29 cellular contexts compared by ENCODE assay signal in genomic region chr13:109371066-109371465, GRCh38.
"Had no signal": no experiment of that assay in that cellular context is flagged by ENCODE, and none has a peak within 500 bp of the region (broad histone marks: within the 10 kb centered on the region; RNA-seq: fewer than 3 reads in every experiment).

No MANE protein-coding gene starts in this region.

- H3K27me3 Mint-ChIP-seq: stimulated activated naive B cell treated with anti-CD40 and anti-IgM and Interleukin-4, amounts not matched to agents 10 μg/mL and 1 μg/mL and 100 μg/mL, for 72 hours had no signal

- DNase-seq: hypothalamus; immature natural killer cell; kidney; left colon; left lung; lower lobe of right lung; mammary epithelial cell; mesenchymal stem cell; naive thymus-derived CD8-positive, alpha-beta T cell; occipital lobe; psoas muscle; right lobe of liver; stimulated activated CD4-positive, alpha-beta T cell treated with anti-CD3 and anti-CD28 coated beads, Interleukin-12 subunit alpha, Interleukin-12 subunit beta, amount 100 ng/mL, for 4 hours; stimulated activated CD4-positive, alpha-beta T cell treated with anti-CD3 and anti-CD28 coated beads, Interleukin-15, amount 100 ng/mL, for 24 hours; stimulated activated CD4-positive, alpha-beta T cell treated with anti-CD3 and anti-CD28 coated beads, Interleukin-2, amount 100 ng/mL, for 24 hours; stimulated activated CD4-positive, alpha-beta T cell treated with anti-CD3 and anti-CD28 coated beads, Interleukin-4, amount 100 ng/mL, for 1 hour; stimulated activated naive B cell treated with anti-CD40 and anti-IgM and Interleukin-4, amounts not matched to agents 10 μg/mL and 1 μg/mL and 100 μg/mL, for 72 hours; uterus had no signal

- H3K79me2 ChIP-seq: parathyroid adenoma had no signal

- H3K9me3 Mint-ChIP-seq: neural crest cell, type B pancreatic cell had no signal

- H3K4me3 Mint-ChIP-seq: immature natural killer cell; naive thymus-derived CD8-positive, alpha-beta T cell; nephron; neural crest cell; stimulated activated naive B cell treated with anti-CD40 and anti-IgM and Interleukin-4, amounts not matched to agents 10 μg/mL and 1 μg/mL and 100 μg/mL, for 72 hours; stimulated activated naive CD8-positive, alpha-beta T cell treated with anti-CD3 and anti-CD28 coated beads, Interleukin-15, Interleukin-2, amounts not matched to agents 100 ng/mL and 50 ng/mL, for 24 hours; type B pancreatic cell had no signal

- H3K9ac ChIP-seq: parathyroid adenoma had no signal

- H3K27ac ChIP-seq: left lung, lower lobe of right lung, neutrophil, parathyroid adenoma, psoas muscle, right atrium auricular region, right lobe of liver, skin epidermis, suprapubic skin, thoracic aorta, tibial nerve, uterus had no signal

- H3K4me1 ChIP-seq: left lung, lower lobe of right lung, parathyroid adenoma, psoas muscle, right lobe of liver, suprapubic skin, uterus had no signal

- H3K9me3 ChIP-seq: left lung, lower lobe of right lung, neutrophil, psoas muscle, right atrium auricular region, right lobe of liver, suprapubic skin, thoracic aorta, tibial nerve, uterus had no signal

- H3K4me3 ChIP-seq: left lung, lower lobe of right lung, psoas muscle, right atrium auricular region, right lobe of liver, skin epidermis, suprapubic skin, thoracic aorta, tibial nerve, uterus had no signal

- H3K36me3 ChIP-seq: left lung, lower lobe of right lung, neutrophil, right atrium auricular region, right lobe of liver, suprapubic skin, thoracic aorta, tibial nerve, uterus had no signal

- H3K27me3 ChIP-seq: left lung, neutrophil, right atrium auricular region, right lobe of liver, suprapubic skin, tibial nerve, uterus had no signal

- H2AFZ ChIP-seq: parathyroid adenoma had no signal

- H3K27ac Mint-ChIP-seq: immature natural killer cell; naive thymus-derived CD8-positive, alpha-beta T cell; nephron; stimulated activated naive B cell treated with anti-CD40 and anti-IgM and Interleukin-4, amounts not matched to agents 10 μg/mL and 1 μg/mL and 100 μg/mL, for 72 hours; stimulated activated naive CD8-positive, alpha-beta T cell treated with anti-CD3 and anti-CD28 coated beads, Interleukin-15, Interleukin-2, amounts not matched to agents 100 ng/mL and 50 ng/mL, for 24 hours; type B pancreatic cell had no signal

- H3K36me3 Mint-ChIP-seq: immature natural killer cell; naive thymus-derived CD8-positive, alpha-beta T cell; stimulated activated naive B cell treated with anti-CD40 and anti-IgM and Interleukin-4, amounts not matched to agents 10 μg/mL and 1 μg/mL and 100 μg/mL, for 72 hours; type B pancreatic cell had no signal

- H3K4me1 Mint-ChIP-seq: immature natural killer cell; naive thymus-derived CD8-positive, alpha-beta T cell; nephron; stimulated activated naive B cell treated with anti-CD40 and anti-IgM and Interleukin-4, amounts not matched to agents 10 μg/mL and 1 μg/mL and 100 μg/mL, for 72 hours had no signal

- ATAC-seq: left colon; left lung; lower lobe of right lung; psoas muscle; right lobe of liver; stimulated activated naive B cell treated with anti-CD40 and anti-IgM and Interleukin-4, amounts not matched to agents 10 μg/mL and 1 μg/mL and 100 μg/mL, for 72 hours had no signal
